20 cellular contexts compared by ENCODE assay signal in the genomic region with DNA sequence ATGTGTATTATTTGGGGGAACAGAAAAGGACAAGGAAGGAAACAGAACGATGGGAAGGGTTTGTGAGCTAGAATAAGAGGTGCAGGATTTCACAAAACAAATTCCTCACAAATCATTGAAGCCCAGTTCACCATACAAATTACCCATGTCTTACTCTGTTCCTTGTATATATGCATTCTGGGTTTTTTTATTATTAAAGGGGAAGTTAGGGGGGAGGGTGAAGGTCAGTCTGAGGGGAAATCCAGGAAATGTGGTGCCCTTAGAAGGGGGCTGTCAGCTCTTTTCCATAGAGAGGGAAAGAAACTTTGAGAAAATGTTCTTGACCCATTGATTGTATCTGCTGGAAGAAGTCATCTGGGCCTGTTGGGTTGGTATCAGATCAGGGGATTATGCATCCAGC.
DNase-seq lines count a peak whose midpoint lies in the region; ATAC-seq lines count a peak whose summit lies in the region.
"Had no signal": no experiment of that assay in that cellular context is flagged by ENCODE, and none has a peak within 500 bp of the region (broad histone marks: within the 10 kb centered on the region; RNA-seq: fewer than 3 reads in every experiment).

No MANE protein-coding gene starts in this region.

- H3K4me3 Mint-ChIP-seq in CD8-positive, alpha-beta memory T cell: no peak overlapping the region
- H3K4me3 Mint-ChIP-seq in effector memory CD8-positive, alpha-beta T cell: no peak overlapping the region
- H3K4me3 Mint-ChIP-seq in stimulated activated memory B cell treated with anti-CD40 and anti-IgM and Interleukin-4, amounts not matched to agents 10 μg/mL and 1 μg/mL and 100 μg/mL, for 72 hours: no peak overlapping the region

- ATAC-seq in effector memory CD8-positive, alpha-beta T cell (replicated peaks): no peak
- no peak for ATAC-seq in stimulated activated memory B cell treated with anti-CD40 and anti-IgM and Interleukin-4, amounts not matched to agents 10 μg/mL and 1 μg/mL and 100 μg/mL, for 72 hours
- no peak for ATAC-seq in activated CD4-positive, CD25-positive, alpha-beta regulatory T cell treated with anti-CD3 and anti-CD28 coated beads, Interleukin-2, amount 50 U/mL, for 24 hours
- no peak for ATAC-seq in HG03521 (IDR thresholded peaks at IDR 0.05; ENCODE audit: unreplicated experiment)

- H3K36me3 ChIP-seq in CD8-positive, alpha-beta memory T cell (ENCODE audit: insufficient read depth, low read length): peaks cover 26% of the 10 kb centered on the region

- peaks cover 22 to 91% (median 27%) of the 10 kb centered on the region in 3 donors for H3K36me3 Mint-ChIP-seq in CD8-positive, alpha-beta memory T cell
- peaks cover 28% of the 10 kb centered on the region for H3K36me3 Mint-ChIP-seq in effector memory CD8-positive, alpha-beta T cell (ENCODE audit: insufficient read depth)
- peaks cover 72% of the 10 kb centered on the region for H3K36me3 Mint-ChIP-seq in stimulated activated memory B cell treated with anti-CD40 and anti-IgM and Interleukin-4, amounts not matched to agents 10 μg/mL and 1 μg/mL and 100 μg/mL, for 72 hours

- no peaks in the 10 kb centered on the region for H3K27me3 ChIP-seq in CD8-positive, alpha-beta memory T cell (ENCODE audit: insufficient read depth, low read length, poor library complexity, severe bottlenecking)
- H3K27me3 ChIP-seq: BLaER1 had no signal

- H3K9me3 ChIP-seq in CD8-positive, alpha-beta memory T cell (ENCODE audit: low read length): no peaks in the 10 kb centered on the region
- H3K9me3 ChIP-seq: BLaER1, SK-N-SH had no signal

- H3K4me1 ChIP-seq in CD8-positive, alpha-beta memory T cell (ENCODE audit: insufficient read depth, low read length): no peaks in the 10 kb centered on the region
- H3K4me1 ChIP-seq: BLaER1 had no signal

- no peaks in the 10 kb centered on the region for H3K27me3 Mint-ChIP-seq in CD8-positive, alpha-beta memory T cell
- H3K27me3 Mint-ChIP-seq in effector memory CD8-positive, alpha-beta T cell: no peaks in the 10 kb centered on the region
- H3K27me3 Mint-ChIP-seq in stimulated activated memory B cell treated with anti-CD40 and anti-IgM and Interleukin-4, amounts not matched to agents 10 μg/mL and 1 μg/mL and 100 μg/mL, for 72 hours: no peaks in the 10 kb centered on the region

- no peak for DNase-seq in CD8-positive, alpha-beta memory T cell
- DNase-seq in OCI-M1 (lab: John Stamatoyannopoulos, UW) (peak; percentile 82), GOT3 (lab: John Stamatoyannopoulos, UW) (no peak)
- no peak for DNase-seq in effector memory CD8-positive, alpha-beta T cell
- DNase-seq: DMS53, GDM1, MM.1S, NCI-H1092, NCI-H1436, NCI-H187 treated with DMSO at 0.1 percent for 48 hours, NCI-H2107, NCI-H446 treated with DMSO at 0.1 percent for 48 hours, NCI-H526 treated with DMSO at 0.1 percent for 48 hours, RPMI8226, SHP77, SK-N-SH had no signal

- POLR2A ChIA-PET in CD8-positive, alpha-beta memory T cell (lab: Charles Lee): no interaction called here

- peaks cover 7 to 17% (median 13%) of the 10 kb centered on the region in 3 donors for H3K4me1 Mint-ChIP-seq in CD8-positive, alpha-beta memory T cell
- peaks cover 11 to 19% of the 10 kb centered on the region in 2 donors for H3K4me1 Mint-ChIP-seq in effector memory CD8-positive, alpha-beta T cell (ENCODE audit: low read depth in 2 of 2)
- peaks cover 9% of the 10 kb centered on the region for H3K4me1 Mint-ChIP-seq in stimulated activated memory B cell treated with anti-CD40 and anti-IgM and Interleukin-4, amounts not matched to agents 10 μg/mL and 1 μg/mL and 100 μg/mL, for 72 hours

- CTCF ChIA-PET in CD8-positive, alpha-beta memory T cell (lab: Charles Lee): no interaction called here

- H3K9me3 Mint-ChIP-seq in CD8-positive, alpha-beta memory T cell: no peaks in the 10 kb centered on the region
- no peaks in the 10 kb centered on the region for H3K9me3 Mint-ChIP-seq in effector memory CD8-positive, alpha-beta T cell
- no peaks in the 10 kb centered on the region for H3K9me3 Mint-ChIP-seq in stimulated activated memory B cell treated with anti-CD40 and anti-IgM and Interleukin-4, amounts not matched to agents 10 μg/mL and 1 μg/mL and 100 μg/mL, for 72 hours

- no peak overlapping the region for H3K27ac ChIP-seq in CD8-positive, alpha-beta memory T cell (ENCODE audit: low read depth, low read length)
- H3K27ac ChIP-seq: BLaER1 had no signal

- no peak overlapping the region for H3K4me3 ChIP-seq in CD8-positive, alpha-beta memory T cell (ENCODE audit: low read length)
- H3K4me3 ChIP-seq: BLaER1 had no signal

- H3K27ac Mint-ChIP-seq in CD8-positive, alpha-beta memory T cell: peak overlapping the region in 6 of 8 donors; percentile 7 to 73 (median 26)
- H3K27ac Mint-ChIP-seq in effector memory CD8-positive, alpha-beta T cell: peak overlapping the region; percentile 19 to 88
- H3K27ac Mint-ChIP-seq in stimulated activated memory B cell treated with anti-CD40 and anti-IgM and Interleukin-4, amounts not matched to agents 10 μg/mL and 1 μg/mL and 100 μg/mL, for 72 hours: peak overlapping the region; percentile 75
